ENCODE assay signal across 8 cellular contexts in the genomic region with DNA sequence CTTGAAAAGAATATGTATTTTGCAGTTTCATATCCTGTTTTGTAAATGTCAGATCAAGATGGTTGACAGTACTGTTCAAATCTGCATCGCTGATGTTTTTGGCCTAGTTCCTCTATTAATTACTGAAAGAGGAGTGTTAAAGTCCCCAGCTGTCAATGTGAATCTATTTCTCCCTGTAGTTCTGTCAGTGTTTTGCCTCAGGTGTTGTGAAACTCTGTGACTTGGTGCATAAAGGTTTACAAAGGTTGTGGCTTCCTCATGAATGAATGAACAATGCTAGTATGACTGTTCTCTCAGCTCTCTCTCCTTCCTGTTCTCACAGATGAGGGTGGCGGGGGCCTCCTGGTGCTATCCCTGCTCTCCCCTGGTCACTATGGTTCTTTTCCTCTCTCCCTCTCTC.
DNase-seq lines count a peak whose midpoint lies in the region; ATAC-seq, FAIRE-seq and TF ChIP-seq lines count a peak whose summit lies in the region.

No MANE protein-coding gene starts in this region.

- TF ChIP-seq POLR2A in breast epithelium (IDR thresholded peaks at IDR 0.05) = no peak

- no peaks in the 10 kb centered on the region for H3K27me3 Mint-ChIP-seq in natural killer cell (ENCODE audit: low read depth in 2 of 2)

- DNase-seq in RPMI8226 (peak; percentile 50), natural killer cell (no peak), frontal cortex (ENCODE audit: low spot score in 2 of 2) (no peak), breast epithelium (ENCODE audit: low spot score in 2 of 2) (no peak), left ventricle myocardium superior (no peak), inferior parietal cortex (ENCODE audit: extremely low spot score) (no peak)

- H3K9me3 ChIP-seq in breast epithelium = no peaks in the 10 kb centered on the region

- no peaks in the 10 kb centered on the region for H3K4me1 ChIP-seq in breast epithelium

- no peak for FAIRE-seq in frontal cortex (lab: Jason Lieb, UNC)

- no peaks in the 10 kb centered on the region for H3K9me3 Mint-ChIP-seq in natural killer cell

- peak overlapping the region; percentile 48 to 62 for H3K27ac Mint-ChIP-seq in natural killer cell

- intact Hi-C loops in natural killer cell (cut with micrococcal nuclease) (loop anchor here (10.0 kb wide), 1 partner anchor 290 kb away; no protein-coding TSS in a partner anchor), breast epithelium (cut with DNase I; ENCODE audit: low total_unique reads) (no loop called here), left ventricle myocardium superior (cut with micrococcal nuclease) (no loop called here)

- no peak overlapping the region for H3K4me3 ChIP-seq in breast epithelium

- H3K4me1 Mint-ChIP-seq in natural killer cell = peaks cover 5% of the 10 kb centered on the region in 2 donors

- no peaks in the 10 kb centered on the region for H3K27me3 ChIP-seq in breast epithelium

- no peak overlapping the region for H3K4me3 Mint-ChIP-seq in natural killer cell

- no peak overlapping the region for H3K27ac ChIP-seq in breast epithelium

- ATAC-seq in GM19023 (IDR thresholded peaks at IDR 0.05; ENCODE audit: unreplicated experiment) (peak; percentile 98), HG02852 (IDR thresholded peaks at IDR 0.05; ENCODE audit: unreplicated experiment) (peak; percentile 99), natural killer cell (no peak), left ventricle myocardium superior (no peak)

- peaks cover 24% of the 10 kb centered on the region for H3K36me3 Mint-ChIP-seq in natural killer cell

- TF ChIP-seq CTCF in natural killer cell (IDR thresholded peaks at IDR 0.05) (no peak), breast epithelium (IDR thresholded peaks at IDR 0.05) (no peak)

- no peaks in the 10 kb centered on the region for H3K36me3 ChIP-seq in breast epithelium

Comparison
In these comparisons a context has a peak if more than half of its experiments do, and no peak if none do; other contexts are left out.
1. ATAC-seq: peak in GM19023 (single experiment) and HG02852 (single experiment); none in natural killer cell (0 of 3) and left ventricle myocardium superior (single experiment).